2 cellular contexts compared by ENCODE assay signal in the genomic region with DNA sequence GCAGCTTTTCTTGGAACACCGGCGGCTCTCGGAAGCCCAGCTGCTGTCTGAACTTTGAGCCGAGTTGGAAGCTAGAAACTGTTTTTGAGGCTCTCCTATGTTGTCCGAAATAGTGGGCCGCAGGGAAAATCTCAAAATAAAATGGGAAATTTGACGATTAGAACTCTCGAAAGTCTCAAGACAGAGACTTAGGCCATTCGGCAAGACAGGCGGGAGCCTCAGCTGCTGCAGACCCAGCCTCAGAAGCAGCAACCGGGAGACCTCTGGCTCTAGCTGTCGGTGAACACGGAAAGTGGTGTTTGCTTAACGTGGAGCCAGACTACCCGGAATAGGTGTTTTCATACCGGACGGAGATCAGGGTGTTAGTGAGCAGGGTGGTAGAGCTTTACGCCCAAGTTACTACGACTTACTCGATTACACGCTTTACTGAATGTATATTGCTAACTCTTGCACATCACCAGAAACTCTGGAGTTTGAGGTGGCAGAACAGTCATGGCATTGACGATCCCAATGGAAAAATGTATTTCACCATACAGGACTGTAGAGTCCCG.
TF ChIP-seq lines count a peak whose summit lies in the region.

No MANE protein-coding gene starts in this region.

TF ChIP-seq in endothelial cell of umbilical vein, 7 proteins besides CTCF, POLR2A, EP300 and RAD21:
- TF ChIP-seq MYC (IDR thresholded peaks at IDR 0.05; ENCODE audit: low read depth, low read length) (no peak), FOS (IDR thresholded peaks at IDR 0.05; ENCODE audit: borderline replicate concordance, insufficient read depth, low read length) (no peak), EZH2 (IDR thresholded peaks at IDR 0.05; ENCODE audit: borderline replicate concordance, low read depth, low read length, severe bottlenecking) (no peak), POLR2AphosphoS5 (IDR thresholded peaks at IDR 0.05; ENCODE audit: insufficient read depth, low read depth, low read length) (no peak), GATA2 (IDR thresholded peaks at IDR 0.05; ENCODE audit: insufficient read depth, insufficient read length, low read depth, low read length) (no peak)
- TF ChIP-seq, protein P1, sequence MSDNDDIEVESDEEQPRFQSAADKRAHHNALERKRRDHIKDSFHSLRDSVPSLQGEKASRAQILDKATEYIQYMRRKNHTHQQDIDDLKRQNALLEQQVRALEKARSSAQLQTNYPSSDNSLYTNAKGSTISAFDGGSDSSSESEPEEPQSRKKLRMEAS (IDR thresholded peaks at IDR 0.05; ENCODE audit: insufficient read depth, insufficient read length), result no peak

TF ChIP-seq in neural cell, 6 proteins besides CTCF, POLR2A, EP300 and RAD21:
- TF ChIP-seq MXI1 (conservative IDR thresholded peaks at IDR 0.05; ENCODE audit: poor library complexity, severe bottlenecking), result no peak
- TF ChIP-seq SMC3 (conservative IDR thresholded peaks at IDR 0.05; ENCODE audit: poor library complexity), result no peak
- no peak for TF ChIP-seq EZH2 (IDR thresholded peaks at IDR 0.05; ENCODE audit: borderline replicate concordance, insufficient read depth, low read length, poor library complexity, severe bottlenecking)
- no peak for TF ChIP-seq POLR2AphosphoS5 (IDR thresholded peaks at IDR 0.05)
